Comparison of ENCODE assay signal across 2 cellular contexts in the genomic region with DNA sequence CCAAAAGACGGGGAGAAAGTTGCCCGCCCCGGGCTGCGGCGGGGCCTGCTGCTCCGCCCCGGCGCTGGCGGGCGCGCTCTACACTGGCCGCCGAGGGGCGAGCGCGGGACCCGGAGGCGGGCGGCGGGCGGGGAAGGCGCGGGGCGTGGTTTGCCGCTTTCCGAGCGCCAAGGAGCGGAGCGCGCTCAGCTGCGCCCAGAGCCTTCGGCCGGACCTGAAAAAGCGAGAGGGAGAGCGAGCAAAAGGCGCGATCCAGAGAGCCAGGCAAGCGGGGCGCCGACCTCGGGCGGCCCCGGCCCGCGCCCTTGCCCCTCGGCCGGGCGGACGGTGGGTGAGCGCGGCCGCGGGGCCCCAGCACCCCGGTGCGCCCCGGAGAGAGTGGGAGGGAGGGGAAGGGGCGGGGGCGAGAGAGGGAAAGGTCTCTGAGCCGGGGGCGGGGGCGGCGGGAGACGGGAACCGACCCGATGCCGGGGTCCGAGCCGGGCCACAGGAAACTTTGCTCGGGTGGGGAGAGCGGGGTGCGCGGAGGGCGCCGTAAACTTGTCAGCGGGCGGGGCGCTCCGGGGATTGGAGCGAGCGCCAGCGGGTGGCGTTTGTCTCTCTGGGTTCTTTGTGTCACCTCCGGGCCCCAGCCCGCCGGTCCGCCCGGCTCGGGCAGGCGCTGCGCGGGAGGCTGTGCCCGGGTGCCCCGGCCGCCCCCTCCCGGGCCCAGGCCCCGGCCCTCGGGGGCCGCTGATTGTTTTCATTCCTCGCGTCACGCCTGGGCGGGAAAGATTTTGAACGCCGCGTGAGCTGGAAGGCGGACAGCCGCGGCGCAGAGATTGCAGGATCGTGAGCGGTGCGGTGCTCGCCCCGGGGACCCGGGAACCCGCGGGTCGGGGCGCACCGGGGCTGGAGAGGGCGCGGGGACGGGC.
TF ChIP-seq lines count a peak whose summit lies in the region.

A gene with protein sequence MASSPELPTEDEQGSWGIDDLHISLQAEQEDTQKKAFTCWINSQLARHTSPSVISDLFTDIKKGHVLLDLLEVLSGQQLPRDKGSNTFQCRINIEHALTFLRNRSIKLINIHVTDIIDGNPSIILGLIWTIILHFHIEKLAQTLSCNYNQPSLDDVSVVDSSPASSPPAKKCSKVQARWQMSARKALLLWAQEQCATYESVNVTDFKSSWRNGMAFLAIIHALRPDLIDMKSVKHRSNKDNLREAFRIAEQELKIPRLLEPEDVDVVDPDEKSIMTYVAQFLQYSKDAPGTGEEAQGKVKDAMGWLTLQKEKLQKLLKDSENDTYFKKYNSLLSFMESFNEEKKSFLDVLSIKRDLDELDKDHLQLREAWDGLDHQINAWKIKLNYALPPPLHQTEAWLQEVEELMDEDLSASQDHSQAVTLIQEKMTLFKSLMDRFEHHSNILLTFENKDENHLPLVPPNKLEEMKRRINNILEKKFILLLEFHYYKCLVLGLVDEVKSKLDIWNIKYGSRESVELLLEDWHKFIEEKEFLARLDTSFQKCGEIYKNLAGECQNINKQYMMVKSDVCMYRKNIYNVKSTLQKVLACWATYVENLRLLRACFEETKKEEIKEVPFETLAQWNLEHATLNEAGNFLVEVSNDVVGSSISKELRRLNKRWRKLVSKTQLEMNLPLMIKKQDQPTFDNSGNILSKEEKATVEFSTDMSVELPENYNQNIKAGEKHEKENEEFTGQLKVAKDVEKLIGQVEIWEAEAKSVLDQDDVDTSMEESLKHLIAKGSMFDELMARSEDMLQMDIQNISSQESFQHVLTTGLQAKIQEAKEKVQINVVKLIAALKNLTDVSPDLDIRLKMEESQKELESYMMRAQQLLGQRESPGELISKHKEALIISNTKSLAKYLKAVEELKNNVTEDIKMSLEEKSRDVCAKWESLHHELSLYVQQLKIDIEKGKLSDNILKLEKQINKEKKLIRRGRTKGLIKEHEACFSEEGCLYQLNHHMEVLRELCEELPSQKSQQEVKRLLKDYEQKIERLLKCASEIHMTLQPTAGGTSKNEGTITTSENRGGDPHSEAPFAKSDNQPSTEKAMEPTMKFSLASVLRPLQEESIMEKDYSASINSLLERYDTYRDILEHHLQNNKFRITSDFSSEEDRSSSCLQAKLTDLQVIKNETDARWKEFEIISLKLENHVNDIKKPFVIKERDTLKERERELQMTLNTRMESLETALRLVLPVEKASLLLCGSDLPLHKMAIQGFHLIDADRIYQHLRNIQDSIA (N-terminal part only) (plus strand): TSS at position 188 of the 914 bp plus-strand sequence. CDS start 56,145 bp downstream, outside the sequence.

TF ChIP-seq in HEK293, 187 proteins besides CTCF, POLR2A, EP300 and RAD21 (continues in another document):
- TF ChIP-seq, protein P1, sequence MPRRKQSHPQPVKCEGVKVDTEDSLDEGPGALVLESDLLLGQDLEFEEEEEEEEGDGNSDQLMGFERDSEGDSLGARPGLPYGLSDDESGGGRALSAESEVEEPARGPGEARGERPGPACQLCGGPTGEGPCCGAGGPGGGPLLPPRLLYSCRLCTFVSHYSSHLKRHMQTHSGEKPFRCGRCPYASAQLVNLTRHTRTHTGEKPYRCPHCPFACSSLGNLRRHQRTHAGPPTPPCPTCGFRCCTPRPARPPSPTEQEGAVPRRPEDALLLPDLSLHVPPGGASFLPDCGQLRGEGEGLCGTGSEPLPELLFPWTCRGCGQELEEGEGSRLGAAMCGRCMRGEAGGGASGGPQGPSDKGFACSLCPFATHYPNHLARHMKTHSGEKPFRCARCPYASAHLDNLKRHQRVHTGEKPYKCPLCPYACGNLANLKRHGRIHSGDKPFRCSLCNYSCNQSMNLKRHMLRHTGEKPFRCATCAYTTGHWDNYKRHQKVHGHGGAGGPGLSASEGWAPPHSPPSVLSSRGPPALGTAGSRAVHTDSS (tag by site-specific recombination; IDR thresholded peaks at IDR 0.05) = no peak
- TF ChIP-seq ZNF585B (tag by site-specific recombination; IDR thresholded peaks at IDR 0.05) (no peak), KLF1 (tag by site-specific recombination; IDR thresholded peaks at IDR 0.05) (0 out of 2 replicates have a peak, but pooled peaks have one; percentile 9), ZNF48 (tag by site-specific recombination; IDR thresholded peaks at IDR 0.05) (no peak), ZNF214 (tag by site-specific recombination; IDR thresholded peaks at IDR 0.05; ENCODE audit: borderline replicate concordance) (no peak), ZNF404 (tag by site-specific recombination; IDR thresholded peaks at IDR 0.05) (no peak), ZNF221 (tag by site-specific recombination; IDR thresholded peaks at IDR 0.05; ENCODE audit: borderline replicate concordance) (no peak), KLF9 (tag by site-specific recombination; IDR thresholded peaks at IDR 0.05; ENCODE audit: low read depth) (no peak), ZNF768 (tag by site-specific recombination; IDR thresholded peaks at IDR 0.05) (no peak), ZNF785 (tag by site-specific recombination; IDR thresholded peaks at IDR 0.05) (no peak), ZNF248 (tag by site-specific recombination; IDR thresholded peaks at IDR 0.05) (no peak)
- TF ChIP-seq, protein P2, sequence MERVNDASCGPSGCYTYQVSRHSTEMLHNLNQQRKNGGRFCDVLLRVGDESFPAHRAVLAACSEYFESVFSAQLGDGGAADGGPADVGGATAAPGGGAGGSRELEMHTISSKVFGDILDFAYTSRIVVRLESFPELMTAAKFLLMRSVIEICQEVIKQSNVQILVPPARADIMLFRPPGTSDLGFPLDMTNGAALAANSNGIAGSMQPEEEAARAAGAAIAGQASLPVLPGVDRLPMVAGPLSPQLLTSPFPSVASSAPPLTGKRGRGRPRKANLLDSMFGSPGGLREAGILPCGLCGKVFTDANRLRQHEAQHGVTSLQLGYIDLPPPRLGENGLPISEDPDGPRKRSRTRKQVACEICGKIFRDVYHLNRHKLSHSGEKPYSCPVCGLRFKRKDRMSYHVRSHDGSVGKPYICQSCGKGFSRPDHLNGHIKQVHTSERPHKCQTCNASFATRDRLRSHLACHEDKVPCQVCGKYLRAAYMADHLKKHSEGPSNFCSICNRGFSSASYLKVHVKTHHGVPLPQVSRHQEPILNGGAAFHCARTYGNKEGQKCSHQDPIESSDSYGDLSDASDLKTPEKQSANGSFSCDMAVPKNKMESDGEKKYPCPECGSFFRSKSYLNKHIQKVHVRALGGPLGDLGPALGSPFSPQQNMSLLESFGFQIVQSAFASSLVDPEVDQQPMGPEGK (tag by site-specific recombination; IDR thresholded peaks at IDR 0.05) = peak; percentile 31
- TF ChIP-seq, protein P3, sequence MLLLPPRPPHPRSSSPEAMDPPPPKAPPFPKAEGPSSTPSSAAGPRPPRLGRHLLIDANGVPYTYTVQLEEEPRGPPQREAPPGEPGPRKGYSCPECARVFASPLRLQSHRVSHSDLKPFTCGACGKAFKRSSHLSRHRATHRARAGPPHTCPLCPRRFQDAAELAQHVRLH (tag by site-specific recombination; IDR thresholded peaks at IDR 0.05) = no peak
- TF ChIP-seq, protein P4, sequence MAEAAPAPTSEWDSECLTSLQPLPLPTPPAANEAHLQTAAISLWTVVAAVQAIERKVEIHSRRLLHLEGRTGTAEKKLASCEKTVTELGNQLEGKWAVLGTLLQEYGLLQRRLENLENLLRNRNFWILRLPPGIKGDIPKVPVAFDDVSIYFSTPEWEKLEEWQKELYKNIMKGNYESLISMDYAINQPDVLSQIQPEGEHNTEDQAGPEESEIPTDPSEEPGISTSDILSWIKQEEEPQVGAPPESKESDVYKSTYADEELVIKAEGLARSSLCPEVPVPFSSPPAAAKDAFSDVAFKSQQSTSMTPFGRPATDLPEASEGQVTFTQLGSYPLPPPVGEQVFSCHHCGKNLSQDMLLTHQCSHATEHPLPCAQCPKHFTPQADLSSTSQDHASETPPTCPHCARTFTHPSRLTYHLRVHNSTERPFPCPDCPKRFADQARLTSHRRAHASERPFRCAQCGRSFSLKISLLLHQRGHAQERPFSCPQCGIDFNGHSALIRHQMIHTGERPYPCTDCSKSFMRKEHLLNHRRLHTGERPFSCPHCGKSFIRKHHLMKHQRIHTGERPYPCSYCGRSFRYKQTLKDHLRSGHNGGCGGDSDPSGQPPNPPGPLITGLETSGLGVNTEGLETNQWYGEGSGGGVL (tag by site-specific recombination; IDR thresholded peaks at IDR 0.05) = 0 out of 2 replicates have a peak, but pooled peaks have one; percentile 23

TF ChIP-seq in K562, 482 proteins besides CTCF, POLR2A, EP300 and RAD21:
- TF ChIP-seq NFYB (IDR thresholded peaks at IDR 0.05; ENCODE audit: extremely low read depth, insufficient read length) = no peak
- 0 out of 2 replicates have a peak, but pooled peaks have one; percentile 29 for TF ChIP-seq ZSCAN32 (CRISPR knock-in tag; IDR thresholded peaks at IDR 0.05)
- TF ChIP-seq GTF2F1 (IDR thresholded peaks at IDR 0.05; ENCODE audit: low read depth, low read length) = no peak
- peak; percentile 57 for TF ChIP-seq CTBP1 (IDR thresholded peaks at IDR 0.05; ENCODE audit: borderline replicate concordance)
- peak; percentile 39; the same call in 1 of the 2 replicates for TF ChIP-seq CXXC5 (CRISPR knock-in tag; IDR thresholded peaks at IDR 0.05)
- TF ChIP-seq, protein P5, sequence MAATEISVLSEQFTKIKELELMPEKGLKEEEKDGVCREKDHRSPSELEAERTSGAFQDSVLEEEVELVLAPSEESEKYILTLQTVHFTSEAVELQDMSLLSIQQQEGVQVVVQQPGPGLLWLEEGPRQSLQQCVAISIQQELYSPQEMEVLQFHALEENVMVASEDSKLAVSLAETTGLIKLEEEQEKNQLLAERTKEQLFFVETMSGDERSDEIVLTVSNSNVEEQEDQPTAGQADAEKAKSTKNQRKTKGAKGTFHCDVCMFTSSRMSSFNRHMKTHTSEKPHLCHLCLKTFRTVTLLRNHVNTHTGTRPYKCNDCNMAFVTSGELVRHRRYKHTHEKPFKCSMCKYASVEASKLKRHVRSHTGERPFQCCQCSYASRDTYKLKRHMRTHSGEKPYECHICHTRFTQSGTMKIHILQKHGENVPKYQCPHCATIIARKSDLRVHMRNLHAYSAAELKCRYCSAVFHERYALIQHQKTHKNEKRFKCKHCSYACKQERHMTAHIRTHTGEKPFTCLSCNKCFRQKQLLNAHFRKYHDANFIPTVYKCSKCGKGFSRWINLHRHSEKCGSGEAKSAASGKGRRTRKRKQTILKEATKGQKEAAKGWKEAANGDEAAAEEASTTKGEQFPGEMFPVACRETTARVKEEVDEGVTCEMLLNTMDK (IDR thresholded peaks at IDR 0.05; ENCODE audit: borderline replicate concordance, insufficient read depth, low read depth, low read length, poor library complexity, severe bottlenecking) = peak; percentile 25
- TF ChIP-seq L3MBTL2 (IDR thresholded peaks at IDR 0.05) = peak; percentile 22; the same call in 1 of the 2 replicates
- TF ChIP-seq, protein P6, sequence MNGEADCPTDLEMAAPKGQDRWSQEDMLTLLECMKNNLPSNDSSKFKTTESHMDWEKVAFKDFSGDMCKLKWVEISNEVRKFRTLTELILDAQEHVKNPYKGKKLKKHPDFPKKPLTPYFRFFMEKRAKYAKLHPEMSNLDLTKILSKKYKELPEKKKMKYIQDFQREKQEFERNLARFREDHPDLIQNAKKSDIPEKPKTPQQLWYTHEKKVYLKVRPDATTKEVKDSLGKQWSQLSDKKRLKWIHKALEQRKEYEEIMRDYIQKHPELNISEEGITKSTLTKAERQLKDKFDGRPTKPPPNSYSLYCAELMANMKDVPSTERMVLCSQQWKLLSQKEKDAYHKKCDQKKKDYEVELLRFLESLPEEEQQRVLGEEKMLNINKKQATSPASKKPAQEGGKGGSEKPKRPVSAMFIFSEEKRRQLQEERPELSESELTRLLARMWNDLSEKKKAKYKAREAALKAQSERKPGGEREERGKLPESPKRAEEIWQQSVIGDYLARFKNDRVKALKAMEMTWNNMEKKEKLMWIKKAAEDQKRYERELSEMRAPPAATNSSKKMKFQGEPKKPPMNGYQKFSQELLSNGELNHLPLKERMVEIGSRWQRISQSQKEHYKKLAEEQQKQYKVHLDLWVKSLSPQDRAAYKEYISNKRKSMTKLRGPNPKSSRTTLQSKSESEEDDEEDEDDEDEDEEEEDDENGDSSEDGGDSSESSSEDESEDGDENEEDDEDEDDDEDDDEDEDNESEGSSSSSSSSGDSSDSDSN (IDR thresholded peaks at IDR 0.05; ENCODE audit: borderline replicate concordance in 1 of 2, low read depth in 2 of 2, low read length in 2 of 2) = 0 out of 4 replicates have a peak, but pooled peaks of 1 of the 2 experiments have one; percentile 18
- TF ChIP-seq, protein P7, sequence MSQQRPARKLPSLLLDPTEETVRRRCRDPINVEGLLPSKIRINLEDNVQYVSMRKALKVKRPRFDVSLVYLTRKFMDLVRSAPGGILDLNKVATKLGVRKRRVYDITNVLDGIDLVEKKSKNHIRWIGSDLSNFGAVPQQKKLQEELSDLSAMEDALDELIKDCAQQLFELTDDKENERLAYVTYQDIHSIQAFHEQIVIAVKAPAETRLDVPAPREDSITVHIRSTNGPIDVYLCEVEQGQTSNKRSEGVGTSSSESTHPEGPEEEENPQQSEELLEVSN (IDR thresholded peaks at IDR 0.05; ENCODE audit: borderline replicate concordance in 1 of 2, extremely low read depth in 1 of 2, insufficient read depth in 1 of 2, insufficient read length in 1 of 2, low read depth in 1 of 2, low read length in 1 of 2, poor library complexity in 1 of 2, severe bottlenecking in 1 of 2) = peak in 1 of 2 experiments; percentile 82
- TF ChIP-seq DIDO1 (tag; IDR thresholded peaks at IDR 0.05; ENCODE audit: low read depth) = no peak
